ENCODE assay signal across 8 cellular contexts in genomic region chr5:69166686-69167487, GRCh38. TPM values are rescaled to one million over a fixed set of nuclear protein-coding genes. Genes with fewer than 3 reads are reported as not detected.
DNase-seq lines count a peak whose midpoint lies in the region; ATAC-seq and TF ChIP-seq lines count a peak whose summit lies in the region.

CCNB1 (plus strand) TSS chr5:69167150; CDS start chr5:69167263, 113 bp downstream.

- peak; percentile 84 for DNase-seq in DMS79 (lab: John Stamatoyannopoulos, UW)
- peak; percentile 93 for DNase-seq in KG1 (lab: John Stamatoyannopoulos, UW)
- peak; percentile 94 for DNase-seq in activated T-cell treated with anti-CD3 and anti-CD28 coated beads, Interleukin-2, amount 50 U/mL, for 1 hour
- peak; percentile 97 to 98 for DNase-seq in erythroblast (lab: John Stamatoyannopoulos, UW)
- peak; percentile 98 for DNase-seq in stimulated activated CD8-positive, alpha-beta memory T cell treated with anti-CD3 and anti-CD28 coated beads, Interleukin-4, amount 100 ng/mL, for 48 hours

- no peaks in the 10 kb centered on the region for H3K27me3 ChIP-seq in mucosa of stomach (ENCODE audit: control insufficient read depth, insufficient read depth, low read length)

- peak; percentile 90 for TF ChIP-seq POLR2A in erythroblast (IDR thresholded peaks at IDR 0.05; ENCODE audit: low read length)

- H3K4me3 ChIP-seq in mucosa of stomach (ENCODE audit: low read length), result peak within 1 kb of the TSS; percentile 86

- peaks cover 13% of the 10 kb centered on the region for H3K4me1 ChIP-seq in mucosa of stomach (ENCODE audit: control insufficient read depth, insufficient read depth, low read length)

- H3K9ac ChIP-seq in mucosa of stomach (ENCODE audit: low read length), result peak within 1 kb of the TSS; percentile 69

- ATAC-seq in GM21737 (IDR thresholded peaks at IDR 0.05; ENCODE audit: unreplicated experiment), result peak; percentile 100

- no peaks in the 10 kb centered on the region for H3K36me3 ChIP-seq in mucosa of stomach (ENCODE audit: control insufficient read depth, insufficient read depth, low read length)

- no peaks in the 10 kb centered on the region for H3K9me3 ChIP-seq in mucosa of stomach (ENCODE audit: control insufficient read depth, low read length)

TF ChIP-seq in PFSK-1, 5 proteins besides CTCF, POLR2A, EP300 and RAD21:
- TF ChIP-seq SIN3A (IDR thresholded peaks at IDR 0.05; ENCODE audit: borderline replicate concordance, insufficient read depth, low read length) (peak; percentile 98), POLR2AphosphoS5 (IDR thresholded peaks at IDR 0.05; ENCODE audit: low read depth, low read length) (peak; percentile 83), REST (IDR thresholded peaks at IDR 0.05; ENCODE audit: insufficient read depth in 1 of 2, low read depth in 2 of 2, low read length in 2 of 2) (no peak), FOXP2 (optimal IDR thresholded peaks at IDR 0.05; ENCODE audit: borderline replicate concordance, extremely low read depth, extremely low read length, insufficient read depth) (no peak), TAF1 (IDR thresholded peaks at IDR 0.05; ENCODE audit: borderline replicate concordance, insufficient read depth, low read length) (peak; percentile 20; the same call in 1 of the 2 replicates)

RNA-seq across cellular contexts. Expression of gene CCNB1, which starts in this region (rescaled TPM):
- polyA plus RNA-seq in PFSK-1 (2012; ENCODE audit: insufficient read length, low read depth), result 78.9 TPM

Comparison
In these comparisons a context has a peak if more than half of its experiments do, and no peak if none do; other contexts are left out.
1. Peak in every context shown above with its lines: DNase-seq, ATAC-seq and H3K4me3 ChIP-seq.